ENCODE assay signal across 1 cellular context in genomic region chr16:15951852-15952251, GRCh38.
A peak's percentile ranks its signal among the peaks of the same experiment; 100 is the strongest.
TF ChIP-seq lines count a peak whose summit lies in the region.

No MANE protein-coding gene starts in this region.

TF ChIP-seq in A549, 52 proteins besides CTCF, POLR2A, EP300 and RAD21:
- TF ChIP-seq CHD4 (IDR thresholded peaks at IDR 0.05; ENCODE audit: borderline replicate concordance), result no peak
- no peak for TF ChIP-seq KDM5A (IDR thresholded peaks at IDR 0.05)
- TF ChIP-seq JUN (IDR thresholded peaks at IDR 0.05), result peak in 1 of 2 experiments; percentile 26; a peak in 1 of 5 replicates
- TF ChIP-seq HMGXB4 (CRISPR knock-in tag; IDR thresholded peaks at IDR 0.05; ENCODE audit: borderline replicate concordance), result no peak
